ENCODE assay signal across 11 cellular contexts in genomic region chr16:87363771-87364476, GRCh38. TPM values are rescaled to one million over a fixed set of nuclear protein-coding genes. Genes with fewer than 3 reads are reported as not detected.
DNase-seq lines count a peak whose midpoint lies in the region; ATAC-seq, FAIRE-seq and TF ChIP-seq lines count a peak whose summit lies in the region.
"Had no signal": no experiment of that assay in that cellular context is flagged by ENCODE, and none has a peak within 500 bp of the region (broad histone marks: within the 10 kb centered on the region; RNA-seq: fewer than 3 reads in every experiment).

No MANE protein-coding gene starts in this region.

- POLR2A ChIA-PET in K562 (lab: Yijun Ruan, JAX) = interaction anchor here (0.6 to 2.3 kb wide), 12 partner anchors 10 to 189 kb away, joined by 3 to 13 read pairs (median 4); partner anchors contain the start of gene FBXO31
- POLR2A ChIA-PET in activated CD4-positive, alpha-beta T cell treated with anti-CD3 and anti-CD28 coated beads for 36 hours (lab: Charles Lee) = interaction anchor here (0.6 kb wide), 2 partner anchors 70 to 312 kb away, joined by 3 to 4 read pairs; no protein-coding TSS in a partner anchor

- no TSS peak for BruUV-seq in K562 (replicated peaks; lab: Mats Ljungman, UMichigan)

- TF ChIP-seq CTCF in K562 (IDR thresholded peaks at IDR 0.05 in 2 of 3, conservative IDR thresholded peaks at IDR 0.05 in 1 of 3; ENCODE audit: insufficient read depth in 2 of 3, low read depth in 1 of 3, low read length in 3 of 3) (no peak), stomach (IDR thresholded peaks at IDR 0.05) (no peak)

- CTCF ChIA-PET in K562 (lab: Yijun Ruan, JAX; ENCODE audit: low intra/inter-chr PET ratio) = no interaction called here
- CTCF ChIA-PET in activated CD4-positive, alpha-beta T cell treated with anti-CD3 and anti-CD28 coated beads for 36 hours (lab: Charles Lee) = no interaction called here

- H3K4me1 ChIP-seq in K562 (replicated peaks in 1 of 2; ENCODE audit: control insufficient read depth in 2 of 2, insufficient read depth in 2 of 2, low read length in 2 of 2) (peaks cover 17% of the 10 kb centered on the region in 2 experiments), stomach (peaks cover 41 to 62% (median 52%) of the 10 kb centered on the region in 4 donors)

- no peaks in the 10 kb centered on the region for H3K27me3 Mint-ChIP-seq in activated CD4-positive, alpha-beta T cell treated with anti-CD3 and anti-CD28 coated beads for 36 hours

- ATAC-seq in K562 = peak; percentile 81
- ATAC-seq in activated CD4-positive, alpha-beta T cell treated with anti-CD3 and anti-CD28 coated beads for 36 hours = no peak

- H3K27ac ChIP-seq in K562 (ENCODE audit: extremely low read depth, low read depth, low read length) (peak overlapping the region; percentile 37; the same call in 2 of the 3 replicates), stomach (peak overlapping the region; percentile 42 to 71 (median 62))

- no peak overlapping the region for H3K4me3 ChIP-seq in K562
- peak overlapping the region in 1 of 4 donors; percentile 33 for H3K4me3 ChIP-seq in stomach

- H3K9me3 Mint-ChIP-seq in activated CD4-positive, alpha-beta T cell treated with anti-CD3 and anti-CD28 coated beads for 36 hours (ENCODE audit: low read depth) = no peaks in the 10 kb centered on the region
- H3K9me3 Mint-ChIP-seq: dendritic cell treated with granulocyte-macrophage colony-stimulating factor and Interleukin-4, amounts not matched to agents 40 ng/mL and 50 ng/mL, for 4 days had no signal

- intact Hi-C loops in K562 (cut with micrococcal nuclease) = no loop called here
- intact Hi-C loops in stomach (cut with DNase I; ENCODE audit: low total_unique reads) = no loop called here
- intact Hi-C loops in activated CD4-positive, alpha-beta T cell treated with anti-CD3 and anti-CD28 coated beads for 36 hours (cut with DNase I, micrococcal nuclease) = no loop called here

- H3K9me3 ChIP-seq in K562 (replicated peaks; ENCODE audit: control insufficient read depth, insufficient read depth, low read depth, low read length) = no peaks in the 10 kb centered on the region
- no peaks in the 10 kb centered on the region for H3K9me3 ChIP-seq in stomach

- H2AFZ ChIP-seq in K562 (ENCODE audit: low read depth, low read length) = no peak overlapping the region

- H3K9ac ChIP-seq in K562 (ENCODE audit: insufficient read depth in 1 of 2, low read depth in 2 of 2, low read length in 2 of 2) = peak overlapping the region in 1 of 2 experiments; percentile 89; a peak in 2 of 4 replicates

- peaks cover 55% of the 10 kb centered on the region for H3K79me2 ChIP-seq in K562 (ENCODE audit: control insufficient read depth, insufficient read depth, low read length)

- peak; percentile 15 for DNase-seq in NCI-H2196 (lab: John Stamatoyannopoulos, UW; ENCODE audit: unreplicated experiment)
- DNase-seq in NCI-H2196 treated with DMSO at 0.1 percent for 48 hours (lab: John Stamatoyannopoulos, UW; ENCODE audit: unreplicated experiment) = no peak
- DNase-seq in K562 (ENCODE audit: extremely low read depth in 1 of 4, low spot score in 3 of 4) = peak in 2 of 4 experiments; percentile 47 to 63
- DNase-seq in left kidney (ENCODE audit: low read depth, low spot score) = peak; percentile 70
- peak; percentile 52 for DNase-seq in stomach
- no peak for DNase-seq in LoVo (ENCODE audit: low spot score)
- DNase-seq in activated CD4-positive, alpha-beta T cell treated with anti-CD3 and anti-CD28 coated beads for 36 hours = no peak
- no peak for DNase-seq in activated CD4-positive, alpha-beta T cell treated with anti-CD3 and anti-CD28 coated beads, Interleukin-2, amount 50 U/mL, for 1 hour
- DNase-seq: ACHN, NCI-H146 had no signal

- H4K20me1 ChIP-seq in K562 (replicated peaks; ENCODE audit: control insufficient read depth, insufficient read depth, low read length) = peaks cover 22% of the 10 kb centered on the region

- no peak overlapping the region for H3K4me3 Mint-ChIP-seq in activated CD4-positive, alpha-beta T cell treated with anti-CD3 and anti-CD28 coated beads for 36 hours
- H3K4me3 Mint-ChIP-seq: dendritic cell treated with granulocyte-macrophage colony-stimulating factor and Interleukin-4, amounts not matched to agents 40 ng/mL and 50 ng/mL, for 4 days had no signal

- FAIRE-seq in K562 (lab: Jason Lieb, UNC) = no peak

- no peaks in the 10 kb centered on the region for H3K27me3 ChIP-seq in K562 (ENCODE audit: control insufficient read depth in 2 of 2, insufficient read depth in 2 of 2, low read length in 2 of 2)
- H3K27me3 ChIP-seq in stomach = no peaks in the 10 kb centered on the region

- no peak for TF ChIP-seq RAD21 in K562 (CRISPR knock-in tag; conservative IDR thresholded peaks at IDR 0.05 in 1 of 2, IDR thresholded peaks at IDR 0.05 in 1 of 2)

- WGBS in K562 (ENCODE audit: insufficient coverage, low coverage, missing lambda C conversion rate) = 31% methylated on average over 20 of the region's 20 CpGs
- WGBS in stomach, 5 donors = 29 to 36% (median 31%) methylated on average over 17 to 20 of the region's 20 CpGs

- H3K4me1 Mint-ChIP-seq in activated CD4-positive, alpha-beta T cell treated with anti-CD3 and anti-CD28 coated beads for 36 hours = peaks cover 35% of the 10 kb centered on the region

- in situ Hi-C loops in K562 (cut with MboI) = no loop called here

- H3K36me3 Mint-ChIP-seq in activated CD4-positive, alpha-beta T cell treated with anti-CD3 and anti-CD28 coated beads for 36 hours (ENCODE audit: low read depth) = peaks cover 20% of the 10 kb centered on the region

- no peak overlapping the region for H3K27ac Mint-ChIP-seq in activated CD4-positive, alpha-beta T cell treated with anti-CD3 and anti-CD28 coated beads for 36 hours
- H3K27ac Mint-ChIP-seq: dendritic cell treated with granulocyte-macrophage colony-stimulating factor and Interleukin-4, amounts not matched to agents 40 ng/mL and 50 ng/mL, for 4 days had no signal

- TF ChIP-seq POLR2A in K562 (conservative IDR thresholded peaks at IDR 0.05) (no peak), stomach (IDR thresholded peaks at IDR 0.05) (no peak)

- H3K9me1 ChIP-seq in K562 (ENCODE audit: control insufficient read depth, insufficient read depth, low read length) = peaks cover 2% of the 10 kb centered on the region

- H3K36me3 ChIP-seq in K562 (ENCODE audit: control insufficient read depth, insufficient read depth, low read length) (peaks cover 62% of the 10 kb centered on the region), stomach (peaks cover 25 to 49% (median 44%) of the 10 kb centered on the region in 4 donors)

- no peak for TF ChIP-seq EP300 in K562 (IDR thresholded peaks at IDR 0.05; ENCODE audit: low read length)
- no peak for TF ChIP-seq EP300 in stomach (IDR thresholded peaks at IDR 0.05)

- H3K4me2 ChIP-seq in K562 (ENCODE audit: insufficient read depth, low read length) = peak overlapping the region; percentile 39; the same call in 1 of the 2 replicates

RNA-seq across cellular contexts. Expression of gene FBXO31, which starts 19.7 kb away (rescaled TPM):
- total RNA-seq in K562 (2011; cell fraction: chromatin; rRNA removed; ENCODE audit: low replicate concordance) = 50.3 and 100 TPM in 2 replicates
- total RNA-seq in K562 (2011; cell fraction: nucleolus; rRNA removed) = 55.0 and 64.4 TPM in 2 replicates
- total RNA-seq in K562 (2011; cell fraction: nucleoplasm; rRNA removed) = 34.9 and 39.5 TPM in 2 replicates
- total RNA-seq in K562 (2014; rRNA removed) (18.9 and 20.7 TPM in 2 replicates), K562 (2014; rRNA removed; fragmentation: Illumina TruSeq; extraction: Trizol) (6.7 and 8.1 TPM in 2 replicates), K562 (2015; rRNA removed; fragmentation: Illumina TruSeq; extraction: Trizol) (10.1 and 10.4 TPM in 2 replicates), K562 (2021) (28.6 and 33.3 TPM in 2 replicates), stomach (1,000 to 10,000 TPM in 1 of 5 donors, 10 to 100 TPM in 4; 20.9 to 1,171 (median 41.5) TPM)
- polyA plus RNA-seq in K562 (2011; rRNA removed) (11.9 and 13.4 TPM in 2 replicates), K562 (2014; fragmentation: Illumina TruSeq; extraction: Trizol) (10.9 and 19.1 TPM in 2 replicates), K562 (2014; fragmentation: Nextera tagmentation; extraction: Ambion mirVana) (under 1 TPM; 0.18 to 0.70 TPM), K562 (2014; rRNA removed) (14.0 and 16.0 TPM in 2 replicates), stomach (10 to 100 TPM in 1 of 3 donors, 1 to 10 TPM in 2; 6.4 to 11.7 (median 8.2) TPM)
- 10.3 and 21.0 TPM in 2 replicates for polyA plus RNA-seq in K562 (2011; cell fraction: cytosol; rRNA removed)
- 24.4 and 48.8 TPM in 2 replicates for polyA plus RNA-seq in K562 (2011; cell fraction: nucleus; rRNA removed)
- polyA plus RNA-seq in K562 (2012) = 14.2 and 18.2 TPM in 2 replicates
- polyA minus RNA-seq in K562 (2011; rRNA and poly(A)+ RNA removed) = 12.2 and 15.8 TPM in 2 replicates
- 13.6 and 17.8 TPM in 2 replicates for polyA minus RNA-seq in K562 (2011; cell fraction: cytosol; rRNA and poly(A)+ RNA removed)
- polyA minus RNA-seq in K562 (2011; cell fraction: nucleus; rRNA and poly(A)+ RNA removed) = 14.0 and 20.2 TPM in 2 replicates
- 10 to 100 TPM; 26.8 to 33.0 TPM for total RNA-seq in activated CD4-positive, alpha-beta T cell treated with anti-CD3 and anti-CD28 coated beads for 36 hours

RNA-seq across cellular contexts. Expression of gene MAP1LC3B, which starts 28.2 kb away (rescaled TPM):
- total RNA-seq in K562 (2011; cell fraction: chromatin; rRNA removed; ENCODE audit: low replicate concordance) = 39.2 and 55.8 TPM in 2 replicates
- 28.3 and 28.9 TPM in 2 replicates for total RNA-seq in K562 (2011; cell fraction: nucleolus; rRNA removed)
- 49.8 and 99.0 TPM in 2 replicates for total RNA-seq in K562 (2011; cell fraction: nucleoplasm; rRNA removed)
- 21.3 and 24.9 TPM in 2 replicates for total RNA-seq in K562 (2014; rRNA removed)
- 26.7 and 32.7 TPM in 2 replicates for total RNA-seq in K562 (2014; rRNA removed; fragmentation: Illumina TruSeq; extraction: Trizol)
- 16.0 and 16.2 TPM in 2 replicates for total RNA-seq in K562 (2015; rRNA removed; fragmentation: Illumina TruSeq; extraction: Trizol)
- total RNA-seq in K562 (2021) = 73.1 and 77.4 TPM in 2 replicates
- polyA plus RNA-seq in K562 (2011; rRNA removed) = 37.0 and 42.6 TPM in 2 replicates
- polyA plus RNA-seq in K562 (2011; cell fraction: cytosol; rRNA removed) = 17.6 and 25.2 TPM in 2 replicates
- 16.4 and 19.9 TPM in 2 replicates for polyA plus RNA-seq in K562 (2011; cell fraction: nucleus; rRNA removed)
- 57.7 and 110 TPM in 2 replicates for polyA plus RNA-seq in K562 (2012)
- 79.9 and 81.5 TPM in 2 replicates for polyA plus RNA-seq in K562 (2014; fragmentation: Illumina TruSeq; extraction: Trizol)
- polyA plus RNA-seq in K562 (2014; fragmentation: Nextera tagmentation; extraction: Ambion mirVana) = 10 to 100 TPM; 30.4 to 36.7 TPM
- 45.5 TPM in 2 replicates for polyA plus RNA-seq in K562 (2014; rRNA removed)
- polyA minus RNA-seq in K562 (2011; rRNA and poly(A)+ RNA removed) = 21.9 and 25.6 TPM in 2 replicates
- polyA minus RNA-seq in K562 (2011; cell fraction: cytosol; rRNA and poly(A)+ RNA removed) = 23.5 and 24.3 TPM in 2 replicates
- polyA minus RNA-seq in K562 (2011; cell fraction: nucleus; rRNA and poly(A)+ RNA removed) = 8.3 and 11.6 TPM in 2 replicates
- 100 to 1,000 TPM in 1 of 5 donors, 10 to 100 TPM in 4; 24.6 to 111 (median 50.1) TPM for total RNA-seq in stomach
- 10 to 100 TPM; 31.5 to 62.0 (median 50.1) TPM for polyA plus RNA-seq in stomach
- 10 to 100 TPM; 49.7 to 62.1 TPM for total RNA-seq in activated CD4-positive, alpha-beta T cell treated with anti-CD3 and anti-CD28 coated beads for 36 hours

RNA-seq across cellular contexts. Expression of gene C16orf95, which starts 46.7 kb away (rescaled TPM):
- 15.0 and 27.5 TPM in 2 replicates for total RNA-seq in K562 (2011; cell fraction: chromatin; rRNA removed; ENCODE audit: low replicate concordance)
- 20.7 and 23.5 TPM in 2 replicates for total RNA-seq in K562 (2011; cell fraction: nucleolus; rRNA removed)
- total RNA-seq in K562 (2011; cell fraction: nucleoplasm; rRNA removed) = 12.6 and 13.9 TPM in 2 replicates
- total RNA-seq in K562 (2014; rRNA removed) (9.3 and 13.9 TPM in 2 replicates), K562 (2014; rRNA removed; fragmentation: Illumina TruSeq; extraction: Trizol) (7.4 and 9.4 TPM in 2 replicates), K562 (2015; rRNA removed; fragmentation: Illumina TruSeq; extraction: Trizol) (9.6 and 10.1 TPM in 2 replicates), K562 (2021) (20.5 and 22.6 TPM in 2 replicates), stomach (1 to 10 TPM in 1 of 5 donors, under 1 TPM in 1, not detected in 3; 0.55 to 4.3 TPM)
- polyA plus RNA-seq in K562 (2011; rRNA removed) (6.5 and 11.0 TPM in 2 replicates), K562 (2014; fragmentation: Illumina TruSeq; extraction: Trizol) (5.9 and 7.2 TPM in 2 replicates), K562 (2014; fragmentation: Nextera tagmentation; extraction: Ambion mirVana) (10 to 100 TPM; 13.7 to 15.3 TPM), K562 (2014; rRNA removed) (8.5 TPM in 2 replicates), stomach (1 to 10 TPM; 2.4 to 4.9 (median 4.5) TPM)
- 7.6 and 13.1 TPM in 2 replicates for polyA plus RNA-seq in K562 (2011; cell fraction: cytosol; rRNA removed)
- polyA plus RNA-seq in K562 (2011; cell fraction: nucleus; rRNA removed) = 17.5 and 20.0 TPM in 2 replicates
- polyA plus RNA-seq in K562 (2012) = 23.2 and 31.2 TPM in 2 replicates
- polyA minus RNA-seq in K562 (2011; rRNA and poly(A)+ RNA removed) = 2.5 and 4.1 TPM in 2 replicates
- polyA minus RNA-seq in K562 (2011; cell fraction: cytosol; rRNA and poly(A)+ RNA removed) = 4.9 and 6.0 TPM in 2 replicates
- 10.5 and 13.0 TPM in 2 replicates for polyA minus RNA-seq in K562 (2011; cell fraction: nucleus; rRNA and poly(A)+ RNA removed)
- total RNA-seq in activated CD4-positive, alpha-beta T cell treated with anti-CD3 and anti-CD28 coated beads for 36 hours = 10 to 100 TPM in 1 of 2 experiments, 1 to 10 TPM in 1; 5.6 to 12.8 TPM

Comparison
In these comparisons a context has a peak if more than half of its experiments do, and no peak if none do; other contexts are left out.
1. DNase-seq: peak in NCI-H2196 (single experiment), left kidney (single experiment) and stomach (single experiment); none in NCI-H2196 treated with DMSO at 0.1 percent for 48 hours (single experiment), LoVo (single experiment), activated CD4-positive, alpha-beta T cell treated with anti-CD3 and anti-CD28 coated beads for 36 hours (single experiment) and activated CD4-positive, alpha-beta T cell treated with anti-CD3 and anti-CD28 coated beads, Interleukin-2, amount 50 U/mL, for 1 hour (single experiment).